In genomic region chr1:224815647-224816046, GRCh38 we compare ENCODE assay signal across 23 cellular contexts.
"Had no signal": no experiment of that assay in that cellular context is flagged by ENCODE, and none has a peak within 500 bp of the region (broad histone marks: within the 10 kb centered on the region; RNA-seq: fewer than 3 reads in every experiment).

No MANE protein-coding gene starts in this region.

- H3K4me3 ChIP-seq: body of pancreas, cardiac muscle cell, esophagus squamous epithelium, gastrocnemius medialis, ovary, prostate gland, upper lobe of left lung had no signal

- H3K27ac Mint-ChIP-seq: activated CD4-positive, alpha-beta memory T cell treated with anti-CD3 and anti-CD28 coated beads, Interleukin-2, amount 10 ng/mL, durations not matched to agents 7 days and 5 days; activated CD4-positive, alpha-beta T cell treated with anti-CD3 and anti-CD28 coated beads, Interleukin-2, amount 10 ng/mL, durations not matched to agents 24 days and 14 days; activated naive CD4-positive, alpha-beta T cell treated with anti-CD3 and anti-CD28 coated beads, Interleukin-2, amount 50 U/mL, for 24 hours; activated T-helper 1 cell treated with anti-CD3 and anti-CD28 coated beads, Interleukin-12 subunit alpha, Interleukin-12 subunit beta, Interleukin-2, Interleukin-4 antibody, amounts not matched to agents 30 ng/mL and 10 ng/mL and 1 ng/mL, durations not matched to agents 14 hours and 24 hours and 36 hours; endodermal cell; nephron had no signal

- H3K9me3 ChIP-seq: body of pancreas, esophagus squamous epithelium, gastrocnemius medialis, neutrophil, ovary, prostate gland had no signal

- H3K4me3 Mint-ChIP-seq: activated CD4-positive, alpha-beta memory T cell treated with anti-CD3 and anti-CD28 coated beads, Interleukin-2, amount 10 ng/mL, durations not matched to agents 7 days and 5 days; activated CD4-positive, alpha-beta T cell treated with anti-CD3 and anti-CD28 coated beads, Interleukin-2, amount 10 ng/mL, durations not matched to agents 24 days and 14 days; activated naive CD4-positive, alpha-beta T cell treated with anti-CD3 and anti-CD28 coated beads, Interleukin-2, amount 50 U/mL, for 24 hours; activated T-helper 1 cell treated with anti-CD3 and anti-CD28 coated beads, Interleukin-12 subunit alpha, Interleukin-12 subunit beta, Interleukin-2, Interleukin-4 antibody, amounts not matched to agents 30 ng/mL and 10 ng/mL and 1 ng/mL, durations not matched to agents 14 hours and 24 hours and 36 hours; endodermal cell; nephron had no signal

- H3K4me1 Mint-ChIP-seq: activated CD4-positive, alpha-beta memory T cell treated with anti-CD3 and anti-CD28 coated beads, Interleukin-2, amount 10 ng/mL, durations not matched to agents 7 days and 5 days; activated CD4-positive, alpha-beta T cell treated with anti-CD3 and anti-CD28 coated beads, Interleukin-2, amount 10 ng/mL, durations not matched to agents 24 days and 14 days; activated naive CD4-positive, alpha-beta T cell treated with anti-CD3 and anti-CD28 coated beads, Interleukin-2, amount 50 U/mL, for 24 hours had no signal

- H3K36me3 ChIP-seq: cardiac muscle cell, esophagus squamous epithelium, gastrocnemius medialis, neutrophil, ovary, prostate gland, upper lobe of left lung had no signal

- H3K36me3 Mint-ChIP-seq: activated naive CD4-positive, alpha-beta T cell treated with anti-CD3 and anti-CD28 coated beads, Interleukin-2, amount 50 U/mL, for 24 hours had no signal

- H3K27me3 ChIP-seq: body of pancreas, cardiac muscle cell, esophagus squamous epithelium, gastrocnemius medialis, neutrophil, ovary, upper lobe of left lung had no signal

- H3K27ac ChIP-seq: body of pancreas, cardiac muscle cell, esophagus squamous epithelium, gastrocnemius medialis, neutrophil, ovary, prostate gland, upper lobe of left lung, VCaP had no signal

- DNase-seq: activated CD4-positive, alpha-beta memory T cell treated with anti-CD3 and anti-CD28 coated beads, Interleukin-2, amount 10 ng/mL, durations not matched to agents 7 days and 5 days; activated CD4-positive, alpha-beta T cell treated with anti-CD3 and anti-CD28 coated beads, Interleukin-2, amount 10 ng/mL, durations not matched to agents 24 days and 14 days; activated gamma-delta T cell treated with Interleukin-2 at 50 U/mL for 16 hours; anterior cingulate cortex; body of pancreas; cortex of kidney; endodermal cell; esophagus squamous epithelium; gastrocnemius medialis; left ventricle myocardium superior; midbrain; ovary; stimulated activated CD4-positive, alpha-beta T cell treated with anti-CD3 and anti-CD28 coated beads, Interleukin-4, amount 100 ng/mL, for 1 hour; stimulated activated naive CD4-positive, alpha-beta T cell; upper lobe of left lung had no signal

- H3K4me1 ChIP-seq: body of pancreas, esophagus squamous epithelium, gastrocnemius medialis, prostate gland, upper lobe of left lung had no signal

- H3K9me3 Mint-ChIP-seq: activated CD4-positive, alpha-beta memory T cell treated with anti-CD3 and anti-CD28 coated beads, Interleukin-2, amount 10 ng/mL, durations not matched to agents 7 days and 5 days; activated naive CD4-positive, alpha-beta T cell treated with anti-CD3 and anti-CD28 coated beads, Interleukin-2, amount 50 U/mL, for 24 hours had no signal

- ATAC-seq: activated CD4-positive, CD25-positive, alpha-beta regulatory T cell treated with anti-CD3 and anti-CD28 coated beads, Interleukin-2, amount 50 U/mL, for 24 hours; body of pancreas; gastrocnemius medialis; left ventricle myocardium superior had no signal
